21 cellular contexts compared by ENCODE assay signal in the genomic region with DNA sequence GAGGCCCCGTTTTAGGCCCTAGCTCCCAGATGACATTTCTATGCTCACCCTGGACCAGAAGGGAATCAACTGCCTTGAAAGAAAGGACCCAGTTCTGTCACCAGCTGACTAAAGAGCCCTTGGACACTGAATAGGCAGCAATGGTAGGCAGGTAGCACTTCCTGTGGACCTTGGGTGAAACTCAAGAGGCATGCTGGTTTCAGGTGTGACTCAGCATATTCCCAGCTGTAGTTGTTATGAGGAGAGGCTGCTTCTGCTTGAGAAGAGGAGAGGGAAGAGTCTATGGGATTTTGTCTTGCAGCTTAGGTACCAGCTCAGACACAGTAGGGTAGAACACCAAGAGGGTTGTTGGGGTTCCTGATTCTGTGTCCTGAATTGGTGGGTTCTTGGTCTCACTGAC. TPM values are rescaled to one million over a fixed set of nuclear protein-coding genes. Genes with fewer than 3 reads are reported as not detected.
DNase-seq lines count a peak whose midpoint lies in the region; ATAC-seq and TF ChIP-seq lines count a peak whose summit lies in the region.
"Had no signal": no experiment of that assay in that cellular context is flagged by ENCODE, and none has a peak within 500 bp of the region (broad histone marks: within the 10 kb centered on the region; RNA-seq: fewer than 3 reads in every experiment).

No MANE protein-coding gene starts in this region.

- no peaks in the 10 kb centered on the region for H3K9me3 ChIP-seq in breast epithelium
- no peaks in the 10 kb centered on the region; the same call in 1 of the 2 replicates for H3K9me3 ChIP-seq in PC-9 (ENCODE audit: insufficient read depth, low read depth)
- H3K9me3 ChIP-seq in PC-3 (ENCODE audit: low read length) = no peaks in the 10 kb centered on the region
- H3K9me3 ChIP-seq in CD4-positive, alpha-beta T cell (ENCODE audit: control insufficient read depth, low read length) = no peaks in the 10 kb centered on the region
- H3K9me3 ChIP-seq in CD8-positive, alpha-beta T cell (ENCODE audit: low read length) = no peaks in the 10 kb centered on the region
- H3K9me3 ChIP-seq: MG63, SJCRH30 had no signal

- no peak for TF ChIP-seq CTCF in MCF 10A (IDR thresholded peaks at IDR 0.05; ENCODE audit: unreplicated experiment)
- no peak for TF ChIP-seq CTCF in breast epithelium (IDR thresholded peaks at IDR 0.05)
- no peak for TF ChIP-seq CTCF in PC-9 (conservative IDR thresholded peaks at IDR 0.05)
- no peak for TF ChIP-seq CTCF in fibroblast of mammary gland (conservative IDR thresholded peaks at IDR 0.05; ENCODE audit: control insufficient read depth, insufficient read depth, low read depth, low read length)
- no peak for TF ChIP-seq CTCF in progenitor cell of endocrine pancreas (IDR thresholded peaks at IDR 0.05; ENCODE audit: unreplicated experiment)
- TF ChIP-seq CTCF in PC-3 (conservative IDR thresholded peaks at IDR 0.05; ENCODE audit: low read depth, low read length) = no peak
- TF ChIP-seq CTCF in CD4-positive, alpha-beta T cell (IDR thresholded peaks at IDR 0.05) = no peak
- TF ChIP-seq CTCF in CD8-positive, alpha-beta T cell (IDR thresholded peaks at IDR 0.05) = no peak

- H3K4me3 ChIP-seq in breast epithelium = no peak overlapping the region
- H3K4me3 ChIP-seq in PC-9 = no peak overlapping the region
- no peak overlapping the region for H3K4me3 ChIP-seq in fibroblast of mammary gland (ENCODE audit: control insufficient read depth, low read depth, low read length)
- no peak overlapping the region for H3K4me3 ChIP-seq in PC-3 (ENCODE audit: low read length)
- no peak overlapping the region for H3K4me3 ChIP-seq in CD8-positive, alpha-beta T cell (ENCODE audit: low read depth, low read length)
- H3K4me3 ChIP-seq: MG63, SJCRH30 had no signal

- no peaks in the 10 kb centered on the region for H3K36me3 Mint-ChIP-seq in MCF 10A (ENCODE audit: insufficient read depth, unreplicated experiment)
- H3K36me3 Mint-ChIP-seq in progenitor cell of endocrine pancreas (ENCODE audit: insufficient read depth) = no peaks in the 10 kb centered on the region
- no peaks in the 10 kb centered on the region for H3K36me3 Mint-ChIP-seq in CD4-positive, alpha-beta T cell (ENCODE audit: low read depth)
- no peaks in the 10 kb centered on the region for H3K36me3 Mint-ChIP-seq in CD8-positive, alpha-beta T cell
- H3K36me3 Mint-ChIP-seq: CD14-positive monocyte had no signal

- H3K4me2 ChIP-seq in PC-9 (no peak overlapping the region), PC-3 (ENCODE audit: low read length) (no peak overlapping the region)
- H3K4me2 ChIP-seq: KMS-11 had no signal

- H3K27me3 Mint-ChIP-seq in MCF 10A (ENCODE audit: insufficient read depth, unreplicated experiment) = no peaks in the 10 kb centered on the region
- H3K27me3 Mint-ChIP-seq in progenitor cell of endocrine pancreas = no peaks in the 10 kb centered on the region
- peaks cover 46% of the 10 kb centered on the region for H3K27me3 Mint-ChIP-seq in CD4-positive, alpha-beta T cell
- H3K27me3 Mint-ChIP-seq in CD8-positive, alpha-beta T cell (ENCODE audit: low read depth) = peaks cover 13% of the 10 kb centered on the region

- intact Hi-C loops in MCF 10A (cut with micrococcal nuclease) = no loop called here
- intact Hi-C loops in breast epithelium (cut with DNase I; ENCODE audit: low total_unique reads) = no loop called here
- intact Hi-C loops in PC-9 (cut with micrococcal nuclease; ENCODE audit: unreplicated experiment) = no loop called here
- intact Hi-C loops in PC-3 (cut with micrococcal nuclease) = no loop called here
- intact Hi-C loops in CD4-positive, alpha-beta T cell (cut with DNase I, micrococcal nuclease) = loop anchor here in 1 of 2 experiments (2.0 kb wide), 1 partner anchor 30 kb away; no protein-coding TSS in a partner anchor
- intact Hi-C loops in CD8-positive, alpha-beta T cell (cut with DNase I, micrococcal nuclease) = no loop called here

- H3K9ac ChIP-seq in PC-3 (ENCODE audit: low read length) = no peak overlapping the region
- H3K9ac ChIP-seq: KMS-11 had no signal

- H3K4me3 Mint-ChIP-seq in MCF 10A (ENCODE audit: unreplicated experiment) (no peak overlapping the region), progenitor cell of endocrine pancreas (ENCODE audit: low read depth) (no peak overlapping the region)
- no peak overlapping the region for H3K4me3 Mint-ChIP-seq in CD4-positive, alpha-beta T cell
- no peak overlapping the region for H3K4me3 Mint-ChIP-seq in CD8-positive, alpha-beta T cell
- H3K4me3 Mint-ChIP-seq: CD14-positive monocyte had no signal

- H3K27ac ChIP-seq in breast epithelium (no peak overlapping the region), PC-9 (no peak overlapping the region), PC-3 (ENCODE audit: low read length) (no peak overlapping the region)
- H3K27ac ChIP-seq in CD4-positive, alpha-beta T cell (ENCODE audit: low read depth, low read length) = no peak overlapping the region
- no peak overlapping the region for H3K27ac ChIP-seq in CD8-positive, alpha-beta T cell (ENCODE audit: low read depth, low read length)
- H3K27ac ChIP-seq: 22Rv1, KMS-11, SJCRH30 had no signal

- H3K27ac Mint-ChIP-seq in MCF 10A (ENCODE audit: low read depth, unreplicated experiment) (no peak overlapping the region), progenitor cell of endocrine pancreas (no peak overlapping the region)
- no peak overlapping the region for H3K27ac Mint-ChIP-seq in CD4-positive, alpha-beta T cell
- H3K27ac Mint-ChIP-seq in CD8-positive, alpha-beta T cell = no peak overlapping the region
- H3K27ac Mint-ChIP-seq: CD14-positive monocyte had no signal

- H3K4me1 ChIP-seq in breast epithelium = no peaks in the 10 kb centered on the region
- no peaks in the 10 kb centered on the region for H3K4me1 ChIP-seq in PC-9 (replicated peaks; ENCODE audit: insufficient read depth)
- no peaks in the 10 kb centered on the region; the same call in 1 of the 2 replicates for H3K4me1 ChIP-seq in PC-3 (ENCODE audit: insufficient read depth, low read length)
- no peaks in the 10 kb centered on the region for H3K4me1 ChIP-seq in CD8-positive, alpha-beta T cell (ENCODE audit: insufficient read depth, low read length)
- H3K4me1 ChIP-seq: Caco-2, SJCRH30 had no signal

- ATAC-seq in PC-3 = no peak
- no peak for ATAC-seq in CD4-positive, alpha-beta T cell (ENCODE audit: poor library complexity)
- ATAC-seq in CD8-positive, alpha-beta T cell = no peak

- DNase-seq in MCF 10A (ENCODE audit: unreplicated experiment) = peak; percentile 16
- DNase-seq in breast epithelium (ENCODE audit: low spot score in 2 of 2) = no peak
- DNase-seq in PC-9 = no peak
- peak; percentile 3 for DNase-seq in fibroblast of mammary gland (ENCODE audit: low read depth)
- no peak for DNase-seq in progenitor cell of endocrine pancreas (ENCODE audit: low spot score, unreplicated experiment)
- no peak for DNase-seq in PC-3
- no peak for DNase-seq in CD4-positive, alpha-beta T cell
- DNase-seq in CD8-positive, alpha-beta T cell = no peak
- DNase-seq: Caco-2, DMS153, EL, GOT3, MG63, NCI-H1105, NCI-H2081 treated with DMSO at 0.1 percent for 48 hours, NCI-H774, SJCRH30 had no signal

- POLR2A ChIA-PET in MCF 10A (lab: Yijun Ruan, JAX) = no interaction called here
- POLR2A ChIA-PET in PC-9 (lab: Charles Lee; ENCODE audit: unreplicated experiment) = interaction anchor here (0.8 kb wide), 1 partner anchor 661 kb away, joined by 7 read pairs; no protein-coding TSS in a partner anchor
- POLR2A ChIA-PET in PC-3 (lab: Charles Lee; ENCODE audit: unreplicated experiment) = no interaction called here
- POLR2A ChIA-PET in CD4-positive, alpha-beta T cell (lab: Charles Lee) = no interaction called here
- POLR2A ChIA-PET in CD8-positive, alpha-beta T cell (lab: Charles Lee) = no interaction called here

- peak overlapping the region; percentile 66 for H2AFZ ChIP-seq in PC-9
- H2AFZ ChIP-seq in PC-3 (ENCODE audit: low read length) = no peak overlapping the region

- no peak for TF ChIP-seq POLR2A in breast epithelium (IDR thresholded peaks at IDR 0.05)

- H3K4me1 Mint-ChIP-seq in MCF 10A (ENCODE audit: insufficient read depth, unreplicated experiment) = no peaks in the 10 kb centered on the region
- no peaks in the 10 kb centered on the region for H3K4me1 Mint-ChIP-seq in progenitor cell of endocrine pancreas (ENCODE audit: low read depth)
- no peaks in the 10 kb centered on the region for H3K4me1 Mint-ChIP-seq in CD4-positive, alpha-beta T cell (ENCODE audit: low read depth)
- no peaks in the 10 kb centered on the region for H3K4me1 Mint-ChIP-seq in CD8-positive, alpha-beta T cell (ENCODE audit: low read depth)
- H3K4me1 Mint-ChIP-seq: CD14-positive monocyte had no signal

- BruUV-seq in MCF 10A (replicated peaks; lab: Mats Ljungman, UMichigan) (no TSS peak), PC-9 (replicated peaks; lab: Mats Ljungman, UMichigan) (no TSS peak), PC-3 (replicated peaks; lab: Mats Ljungman, UMichigan) (no TSS peak)

- H3K9me2 ChIP-seq in PC-9 (ENCODE audit: insufficient read depth) (no peaks in the 10 kb centered on the region), PC-3 (replicated peaks; ENCODE audit: low read length) (no peaks in the 10 kb centered on the region)

- H3K36me3 ChIP-seq in breast epithelium (no peaks in the 10 kb centered on the region), PC-9 (ENCODE audit: low read depth) (no peaks in the 10 kb centered on the region), PC-3 (ENCODE audit: low read depth, low read length) (no peaks in the 10 kb centered on the region)
- no peaks in the 10 kb centered on the region for H3K36me3 ChIP-seq in CD8-positive, alpha-beta T cell (ENCODE audit: insufficient read depth, low read length)
- H3K36me3 ChIP-seq: MG63, SJCRH30 had no signal

- CTCF ChIA-PET in MCF 10A (lab: Yijun Ruan, JAX) = no interaction called here
- CTCF ChIA-PET in PC-9 (lab: Charles Lee) = no interaction called here
- CTCF ChIA-PET in PC-3 (lab: Charles Lee) = no interaction called here
- CTCF ChIA-PET in CD4-positive, alpha-beta T cell (lab: Charles Lee) = no interaction called here
- CTCF ChIA-PET in CD8-positive, alpha-beta T cell (lab: Charles Lee) = no interaction called here

- H3K27me3 ChIP-seq in breast epithelium = no peaks in the 10 kb centered on the region
- H3K27me3 ChIP-seq in PC-9 (ENCODE audit: insufficient read depth, low read depth) = no peaks in the 10 kb centered on the region
- H3K27me3 ChIP-seq in PC-3 (ENCODE audit: low read length) = no peaks in the 10 kb centered on the region
- H3K27me3 ChIP-seq in CD4-positive, alpha-beta T cell (ENCODE audit: control insufficient read depth, insufficient read depth, low read length) = peaks cover 11% of the 10 kb centered on the region
- no peaks in the 10 kb centered on the region for H3K27me3 ChIP-seq in CD8-positive, alpha-beta T cell (ENCODE audit: insufficient read depth, low read length)
- H3K27me3 ChIP-seq: MG63, SJCRH30 had no signal

- no peaks in the 10 kb centered on the region for H3K9me3 Mint-ChIP-seq in MCF 10A (ENCODE audit: unreplicated experiment)
- peaks cover 31% of the 10 kb centered on the region for H3K9me3 Mint-ChIP-seq in progenitor cell of endocrine pancreas (ENCODE audit: low read depth)
- H3K9me3 Mint-ChIP-seq in CD4-positive, alpha-beta T cell = peaks cover 4% of the 10 kb centered on the region
- H3K9me3 Mint-ChIP-seq in CD8-positive, alpha-beta T cell = peaks cover 14% of the 10 kb centered on the region

- no peaks in the 10 kb centered on the region for H3F3A ChIP-seq in PC-9 (ENCODE audit: insufficient read depth, low read depth)
- H3F3A ChIP-seq in PC-3 (ENCODE audit: low read length, unreplicated experiment) = no peaks in the 10 kb centered on the region

- no peaks in the 10 kb centered on the region for H3K79me2 ChIP-seq in PC-9 (ENCODE audit: low read depth)
- no peaks in the 10 kb centered on the region for H3K79me2 ChIP-seq in PC-3 (ENCODE audit: low read length)

- H4K20me1 ChIP-seq in PC-9 (ENCODE audit: insufficient read depth) (no peaks in the 10 kb centered on the region), PC-3 (ENCODE audit: low read length) (no peaks in the 10 kb centered on the region)

RNA-seq across cellular contexts. Expression of gene HTR2A, which starts 37.9 kb away (rescaled TPM):
- total RNA-seq in MCF 10A (2022) (not detected in 2 replicates), breast epithelium (1 to 10 TPM in 1 of 3 donors, under 1 TPM in 2; 0.32 to 1.2 (median 0.33) TPM), PC-9 (2021) (not detected in 2 replicates), progenitor cell of endocrine pancreas (not detected in 2 replicates), PC-3 (2014; rRNA removed) (0.04 TPM in 1 of 2 replicates, not detected in the other)
- total RNA-seq in CD4-positive, alpha-beta T cell = not detected
- total RNA-seq in CD8-positive, alpha-beta T cell = not detected
- total RNA-seq: Caco-2, NCI-H460 had no signal

Comparison
In these comparisons a context has a peak if more than half of its experiments do, and no peak if none do; other contexts are left out.
1. DNase-seq: peak in MCF 10A (single experiment) and fibroblast of mammary gland (single experiment); none in breast epithelium (0 of 2), PC-9 (0 of 2), progenitor cell of endocrine pancreas (single experiment), PC-3 (single experiment), CD4-positive, alpha-beta T cell (0 of 10) and CD8-positive, alpha-beta T cell (0 of 7).